Comparison of ENCODE assay signal across 27 cellular contexts in genomic region chr3:182565916-182566524, GRCh38.
DNase-seq lines count a peak whose midpoint lies in the region; ATAC-seq, FAIRE-seq and TF ChIP-seq lines count a peak whose summit lies in the region.
"Had no signal": no experiment of that assay in that cellular context is flagged by ENCODE, and none has a peak within 500 bp of the region (broad histone marks: within the 10 kb centered on the region; RNA-seq: fewer than 3 reads in every experiment).

No MANE protein-coding gene starts in this region.

- H3K4ac ChIP-seq in H1 (replicated peaks; ENCODE audit: insufficient read length, low read depth, low read length) = no peak overlapping the region
- H3K4ac ChIP-seq in mesenchymal stem cell (ENCODE audit: low read depth in 1 of 2, low read length in 2 of 2) = no peak overlapping the region

- WGBS in H1 (ENCODE audit: extremely low coverage in 1 of 2, insufficient coverage in 1 of 2, insufficient read length in 1 of 2, insufficient replicate concordance in 2 of 2, low coverage in 1 of 2, low lambda C conversion rate in 2 of 2, missing lambda C conversion rate in 1 of 2), 2 experiments = 59% methylated on average over 2 of the region's 2 CpGs; no CpG with 5 or more reads in 1 of the 2 experiments
- 80% methylated on average over 2 of the region's 2 CpGs for WGBS in mesenchymal stem cell

- H2BK120ac ChIP-seq in H1 (replicated peaks; ENCODE audit: low read depth, low read length) (no peak overlapping the region), mesenchymal stem cell (ENCODE audit: low read depth, low read length) (no peak overlapping the region)

- no peak for TF ChIP-seq EP300 in H1 (IDR thresholded peaks at IDR 0.05; ENCODE audit: borderline replicate concordance in 1 of 2, low read depth in 2 of 2, low read length in 2 of 2)

- CTCF ChIA-PET in H1 (lab: Charles Lee; ENCODE audit: partially characterized antibody) = interaction anchor here (0.9 kb wide), 1 partner anchor 53 kb away, joined by 5 read pairs; no protein-coding TSS in a partner anchor

- H3K9me3 ChIP-seq in H1 (ENCODE audit: insufficient read depth in 2 of 2, low read depth in 1 of 2, low read length in 1 of 2) = no peaks in the 10 kb centered on the region
- H3K9me3 ChIP-seq in mesenchymal stem cell (ENCODE audit: control insufficient read depth, low read length) = no peaks in the 10 kb centered on the region
- H3K9me3 ChIP-seq: esophagus muscularis mucosa, gastrocnemius medialis, mucosa of descending colon, SJSA1 had no signal

- no peak overlapping the region for H2BK20ac ChIP-seq in H1 (ENCODE audit: low read length)

- H4K5ac ChIP-seq in H1 (ENCODE audit: insufficient read length, low read depth, low read length) = no peak overlapping the region

- H2BK12ac ChIP-seq in H1 (ENCODE audit: low read depth, low read length) (no peak overlapping the region), mesenchymal stem cell (ENCODE audit: low read length in 2 of 2) (no peak overlapping the region)

- H3K14ac ChIP-seq in H1 (ENCODE audit: insufficient read length) (no peak overlapping the region), mesenchymal stem cell (ENCODE audit: low read length in 2 of 2) (no peak overlapping the region)

- no peak for TF ChIP-seq POLR2A in H1 (IDR thresholded peaks at IDR 0.05; ENCODE audit: control extremely low read depth in 1 of 2, low read depth in 2 of 2, low read length in 2 of 2)

- H3K79me2 ChIP-seq in H1 (ENCODE audit: control insufficient read depth in 1 of 2, insufficient read depth in 2 of 2, low read length in 2 of 2) = no peaks in the 10 kb centered on the region
- H3K79me2 ChIP-seq: hepatocyte had no signal

- H2AK5ac ChIP-seq in H1 (ENCODE audit: low read depth, low read length) = no peak overlapping the region
- no peak overlapping the region for H2AK5ac ChIP-seq in mesenchymal stem cell (ENCODE audit: low read length, severe bottlenecking)

- H3K56ac ChIP-seq in H1 (replicated peaks; ENCODE audit: insufficient read length, low read depth, low read length) = no peak overlapping the region

- H3K4me1 ChIP-seq in H1 (replicated peaks in 1 of 4; ENCODE audit: control insufficient read depth in 3 of 4, insufficient read depth in 4 of 4, low read length in 3 of 4) = peaks cover 4 to 10% (median 10%) of the 10 kb centered on the region in 4 experiments; a peak in 4 of 7 replicates
- no peaks in the 10 kb centered on the region for H3K4me1 ChIP-seq in mesenchymal stem cell (ENCODE audit: control insufficient read depth, insufficient read depth, low read depth, low read length)
- H3K4me1 ChIP-seq: gastrocnemius medialis, SJSA1 had no signal

- ATAC-seq in HG03378 (IDR thresholded peaks at IDR 0.05; ENCODE audit: unreplicated experiment) (no peak), HG02588 (IDR thresholded peaks at IDR 0.05; ENCODE audit: unreplicated experiment) (no peak)
- ATAC-seq: activated T-helper 17 cell treated with anti-CD3 and anti-CD28 coated beads, Interleukin-2, amount 50 U/mL, for 72 hours; effector memory CD8-positive, alpha-beta T cell; gastrocnemius medialis; left ventricle myocardium superior; mucosa of descending colon; natural killer cell treated with Interleukin-12 subunit alpha and Interleukin-12 subunit beta and Interleukin-15 and Interleukin-18, amount 100 ng/mL, for 72 hours; stimulated activated memory B cell treated with anti-CD40 and anti-IgM and Interleukin-4, amounts not matched to agents 10 μg/mL and 1 μg/mL and 100 μg/mL, for 72 hours had no signal

- no peak overlapping the region for H2BK15ac ChIP-seq in H1 (ENCODE audit: low read length)
- no peak overlapping the region for H2BK15ac ChIP-seq in mesenchymal stem cell (ENCODE audit: low read depth, poor library complexity, severe bottlenecking)

- H3K79me1 ChIP-seq in H1 (ENCODE audit: low read depth, low read length) (no peaks in the 10 kb centered on the region), mesenchymal stem cell (replicated peaks; ENCODE audit: low read length, poor library complexity, severe bottlenecking) (no peaks in the 10 kb centered on the region)

- H4K91ac ChIP-seq in H1 (replicated peaks; ENCODE audit: insufficient read length, low read length) = no peak overlapping the region
- H4K91ac ChIP-seq in mesenchymal stem cell (ENCODE audit: low read length) = no peak overlapping the region

- H4K20me1 ChIP-seq in H1 (replicated peaks in 1 of 2; ENCODE audit: control insufficient read depth in 1 of 2, insufficient read depth in 2 of 2, low read length in 2 of 2) = no peaks in the 10 kb centered on the region

- H3K27ac ChIP-seq in H1 (ENCODE audit: low read depth, low read length) = no peak overlapping the region
- H3K27ac ChIP-seq in mesenchymal stem cell (ENCODE audit: low read length, poor library complexity, severe bottlenecking) = no peak overlapping the region
- H3K27ac ChIP-seq: esophagus muscularis mucosa, gastrocnemius medialis, hepatocyte, SJSA1 had no signal

- no peak for TF ChIP-seq RAD21 in H1 (IDR thresholded peaks at IDR 0.05 in 1 of 2, conservative IDR thresholded peaks at IDR 0.05 in 1 of 2; ENCODE audit: low read depth in 2 of 2, low read length in 2 of 2)

- H3K9ac ChIP-seq in H1 (replicated peaks in 1 of 4; ENCODE audit: extremely low read depth in 1 of 4, low read depth in 3 of 4, low read length in 3 of 4) (no peak overlapping the region), mesenchymal stem cell (ENCODE audit: low read length) (no peak overlapping the region)

- H3K23ac ChIP-seq in H1 (ENCODE audit: insufficient read length) (no peak overlapping the region), mesenchymal stem cell (ENCODE audit: low read length in 2 of 2) (no peak overlapping the region)

- no peak for FAIRE-seq in H1 (lab: Jason Lieb, UNC)
- FAIRE-seq: TTC549 had no signal

- POLR2A ChIA-PET in H1 (lab: Charles Lee; ENCODE audit: partially characterized antibody) = no interaction called here

- no peaks in the 10 kb centered on the region for H3K23me2 ChIP-seq in H1 (ENCODE audit: low read depth, low read length)

- no peak for TF ChIP-seq CTCF in H1 (IDR thresholded peaks at IDR 0.05; ENCODE audit: control extremely low read depth in 1 of 3, insufficient read depth in 1 of 3, low read depth in 1 of 3, low read length in 3 of 3)

- no peak overlapping the region for H3K18ac ChIP-seq in H1 (ENCODE audit: extremely low read depth, low read length)
- H3K18ac ChIP-seq in mesenchymal stem cell (ENCODE audit: low read depth in 1 of 2, low read length in 2 of 2) = no peak overlapping the region

- H2BK5ac ChIP-seq in H1 (ENCODE audit: low read depth, low read length) (no peak overlapping the region), mesenchymal stem cell (ENCODE audit: low read depth, low read length, poor library complexity, severe bottlenecking) (no peak overlapping the region)

- H3K4me3 ChIP-seq in H1 (ENCODE audit: extremely low read depth in 1 of 4, insufficient read depth in 2 of 4, low read depth in 3 of 4, low read length in 4 of 4) = no peak overlapping the region
- no peak overlapping the region for H3K4me3 ChIP-seq in mesenchymal stem cell (ENCODE audit: insufficient read depth in 1 of 2, low read depth in 1 of 2, low read length in 2 of 2)
- H3K4me3 ChIP-seq: esophagus muscularis mucosa, gastrocnemius medialis, hepatocyte, mucosa of descending colon, SJSA1 had no signal

- H3K27me3 ChIP-seq in H1 (replicated peaks in 1 of 4; ENCODE audit: control insufficient read depth in 3 of 4, extremely low read depth in 1 of 4, insufficient read depth in 3 of 4, low read length in 3 of 4) (no peaks in the 10 kb centered on the region), mesenchymal stem cell (ENCODE audit: control insufficient read depth in 1 of 2, insufficient read depth in 1 of 2, low read length in 2 of 2) (no peaks in the 10 kb centered on the region)
- H3K27me3 ChIP-seq: esophagus muscularis mucosa, gastrocnemius medialis, hepatocyte, SJSA1 had no signal

- no peaks in the 10 kb centered on the region for H3K36me3 ChIP-seq in H1 (ENCODE audit: control insufficient read depth in 2 of 4, insufficient read depth in 4 of 4, low read length in 3 of 4)
- no peaks in the 10 kb centered on the region for H3K36me3 ChIP-seq in mesenchymal stem cell (ENCODE audit: control insufficient read depth in 1 of 2, insufficient read depth in 2 of 2, low read depth in 1 of 2, low read length in 2 of 2)
- H3K36me3 ChIP-seq: esophagus muscularis mucosa, gastrocnemius medialis, SJSA1 had no signal

- peak overlapping the region; percentile 76 for H2AFZ ChIP-seq in H1 (ENCODE audit: low read length)
- no peak overlapping the region for H2AFZ ChIP-seq in mesenchymal stem cell (ENCODE audit: low read depth, low read length)
- H2AFZ ChIP-seq: hepatocyte had no signal

- no peak overlapping the region for H4K8ac ChIP-seq in H1 (ENCODE audit: extremely low read depth, insufficient read depth, low read length)
- peak overlapping the region; percentile 17 for H4K8ac ChIP-seq in mesenchymal stem cell (ENCODE audit: low read length)

- DNase-seq in NCI-H69 (lab: John Stamatoyannopoulos, UW) (peak; percentile 49), H1 (ENCODE audit: low read depth in 1 of 2, low spot score in 2 of 2) (no peak), mesenchymal stem cell (no peak), Ammon's horn (ENCODE audit: low spot score) (no peak)
- no peak for DNase-seq in activated CD8-positive, alpha-beta memory T cell treated with anti-CD3 and anti-CD28 coated beads for 24 hours
- DNase-seq: activated CD4-positive, alpha-beta memory T cell treated with anti-CD3 and anti-CD28 coated beads, Interleukin-2, amount 10 ng/mL, durations not matched to agents 7 days and 5 days; activated CD4-positive, CD25-positive, alpha-beta regulatory T cell treated with anti-CD3 and anti-CD28 coated beads, Interleukin-2, amount 50 U/mL, for 72 hours; amygdala; cortex of kidney; effector memory CD8-positive, alpha-beta T cell; gastrocnemius medialis; left ventricle myocardium superior; mucosa of descending colon; NCI-H1105; NCI-H1930; NCI-H748 treated with DMSO at 0.1 percent for 48 hours; RPMI8226; stimulated activated CD4-positive, alpha-beta T cell treated with anti-CD3 and anti-CD28 coated beads, Interleukin-4, amount 100 ng/mL, for 4 hours had no signal

- H3K4me2 ChIP-seq in H1 (ENCODE audit: insufficient read depth in 1 of 2, low read depth in 2 of 2, low read length in 2 of 2) (0 out of 4 replicates have a peak overlapping the region, but pooled peaks have one; percentile 5 to 10), mesenchymal stem cell (ENCODE audit: low read length, poor library complexity, severe bottlenecking) (no peak overlapping the region)
- H3K4me2 ChIP-seq: hepatocyte had no signal

TF ChIP-seq in H1, 55 proteins besides CTCF, POLR2A, EP300 and RAD21 (continues in another document):
- no peak for TF ChIP-seq CEBPB (IDR thresholded peaks at IDR 0.05; ENCODE audit: low read depth, low read length)
- no peak for TF ChIP-seq SAP30 (IDR thresholded peaks at IDR 0.05; ENCODE audit: insufficient read depth, insufficient replicate concordance, low read length)
- no peak for TF ChIP-seq TCF12 (IDR thresholded peaks at IDR 0.05; ENCODE audit: low read depth, low read length)
- no peak for TF ChIP-seq SUZ12 (IDR thresholded peaks at IDR 0.05; ENCODE audit: low read length)
- no peak for TF ChIP-seq CTBP2 (IDR thresholded peaks at IDR 0.05; ENCODE audit: borderline replicate concordance, insufficient read depth, insufficient read length, low read length)
